In the genomic region with DNA sequence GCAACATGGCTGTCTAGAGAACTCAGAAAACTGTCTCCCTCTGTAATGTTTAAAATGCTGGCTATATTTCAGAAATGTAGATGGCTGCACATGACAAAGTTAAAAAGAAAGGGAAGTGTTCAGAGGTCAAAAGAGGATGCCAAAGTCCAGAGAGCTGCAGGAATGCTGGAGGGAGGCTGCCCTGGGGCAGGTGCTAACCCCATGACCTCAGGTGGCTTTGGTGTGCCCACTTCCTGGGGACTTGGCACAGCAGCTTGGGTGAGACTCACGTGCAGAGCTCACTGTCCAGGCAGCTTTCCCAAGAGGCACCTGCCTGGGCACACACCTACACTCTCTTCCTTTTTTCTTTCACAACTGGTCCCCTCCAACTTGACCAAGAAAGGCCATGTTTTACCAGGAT, we compare ENCODE assay signal across 16 cellular contexts.
"Had no signal": no experiment of that assay in that cellular context is flagged by ENCODE, and none has a peak within 500 bp of the region (broad histone marks: within the 10 kb centered on the region; RNA-seq: fewer than 3 reads in every experiment).

No MANE protein-coding gene starts in this region.

- H3K4me3 ChIP-seq: prostate gland had no signal

- H3K9me3 ChIP-seq: prostate gland had no signal

- DNase-seq: activated CD4-positive, alpha-beta T cell treated with anti-CD3 and anti-CD28 coated beads, Interleukin-2, amount 50 U/mL, for 4 hours; activated CD4-positive, CD25-positive, alpha-beta regulatory T cell treated with anti-CD3 and anti-CD28 coated beads, Interleukin-2, amount 50 U/mL, for 72 hours; activated naive CD4-positive, alpha-beta T cell treated with Interleukin-2 at 50 U/mL for 16 hours; activated T-cell treated with anti-CD3 and anti-CD28 coated beads for 4 hours; aorta; hippocampal formation; left ventricle myocardium superior; midbrain; right cardiac atrium; small intestine; stimulated activated CD4-positive, alpha-beta T cell treated with anti-CD3 and anti-CD28 coated beads, Interleukin-4, amount 100 ng/mL, for 24 hours; stimulated activated CD8-positive, alpha-beta memory T cell treated with anti-CD3 and anti-CD28 coated beads, Interleukin-4, amount 100 ng/mL, for 48 hours; stimulated activated naive CD8-positive, alpha-beta T cell treated with anti-CD3 and anti-CD28 coated beads, Interleukin-15, Interleukin-2, amounts not matched to agents 100 U/mL and 50 U/mL, for 24 hours; trophoblast cell had no signal

- ATAC-seq: activated T-helper 17 cell treated with anti-CD3 and anti-CD28 coated beads, Interleukin-2, amount 50 U/mL, for 72 hours; stimulated activated naive CD8-positive, alpha-beta T cell treated with anti-CD3 and anti-CD28 coated beads, Interleukin-15, Interleukin-2, amounts not matched to agents 100 U/mL and 50 U/mL, for 24 hours had no signal

- H3K36me3 ChIP-seq: prostate gland had no signal
